Comparison of ENCODE assay signal across 1 cellular context in the genomic region with DNA sequence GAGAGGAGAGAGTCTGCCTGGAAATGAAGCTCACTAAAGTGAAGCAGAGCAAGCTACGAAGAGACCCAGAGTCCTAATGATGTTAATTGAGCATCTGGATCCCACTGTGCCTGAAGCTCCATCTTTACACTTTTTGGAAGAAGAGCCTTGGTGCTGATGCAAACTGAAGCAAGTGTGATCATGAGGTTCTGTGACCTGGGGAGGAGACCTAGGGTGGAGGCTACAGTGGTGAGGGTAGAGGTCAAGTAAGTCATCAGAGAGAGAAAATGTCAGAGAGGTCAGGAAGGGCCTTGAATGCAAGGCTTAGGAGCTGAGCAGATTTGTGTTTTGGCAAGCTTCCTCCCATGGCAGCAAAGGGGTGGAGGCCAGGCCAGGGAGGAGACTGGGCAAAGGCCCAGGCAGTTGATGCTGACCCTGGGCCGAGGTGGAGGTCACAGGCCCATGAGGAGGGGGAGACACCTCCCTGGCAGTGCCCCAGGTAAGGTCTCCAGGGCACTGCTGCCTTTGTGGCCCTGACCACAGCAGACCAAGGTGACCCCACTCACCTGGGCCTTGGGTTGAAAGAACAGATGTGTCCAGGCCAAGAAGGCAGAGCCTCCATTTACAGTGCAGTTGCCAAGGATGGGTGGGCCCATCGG.
TF ChIP-seq lines count a peak whose summit lies in the region.

No MANE protein-coding gene starts in this region.

TF ChIP-seq in K562, 482 proteins besides CTCF, POLR2A, EP300 and RAD21:
- TF ChIP-seq ESRRA (IDR thresholded peaks at IDR 0.05; ENCODE audit: borderline replicate concordance, low read depth) (peak; percentile 65), CTBP1 (IDR thresholded peaks at IDR 0.05; ENCODE audit: borderline replicate concordance) (peak; percentile 19; the same call in 1 of the 2 replicates), NR2C2 (CRISPR knock-in tag; IDR thresholded peaks at IDR 0.05) (no peak), NR2C2 (tag; IDR thresholded peaks at IDR 0.05) (peak; percentile 65), TRIM24 (IDR thresholded peaks at IDR 0.05) (0 out of 4 replicates have a peak, but pooled peaks of 1 of the 2 experiments have one; percentile 37), ZFP91 (CRISPR knock-in tag; IDR thresholded peaks at IDR 0.05) (no peak), CUX1 (CRISPR knock-in tag; IDR thresholded peaks at IDR 0.05) (no peak), NR2C1 (IDR thresholded peaks at IDR 0.05) (no peak; the same call in 1 of the 2 replicates), NR2C1 (tag; IDR thresholded peaks at IDR 0.05) (peak; percentile 83), THAP7 (CRISPR knock-in tag; IDR thresholded peaks at IDR 0.05) (no peak), CEBPG (CRISPR knock-in tag; IDR thresholded peaks at IDR 0.05) (peak; percentile 75), CEBPG (tag; conservative IDR thresholded peaks at IDR 0.05 in 1 of 2, IDR thresholded peaks at IDR 0.05 in 1 of 2) (peak in 1 of 2 experiments; percentile 58; a peak in 1 of 4 replicates), ATF3 (IDR thresholded peaks at IDR 0.05) (peak; percentile 37; the same call in 1 of the 2 replicates), ATF3 (CRISPR knock-in tag; conservative IDR thresholded peaks at IDR 0.05) (no peak)
